ENCODE assay signal across 11 cellular contexts in genomic region chr6:139173172-139173571, GRCh38. TPM values are rescaled to one million over a fixed set of nuclear protein-coding genes. Genes with fewer than 3 reads are reported as not detected.
DNase-seq lines count a peak whose midpoint lies in the region; ATAC-seq, FAIRE-seq and TF ChIP-seq lines count a peak whose summit lies in the region.
"Had no signal": no experiment of that assay in that cellular context is flagged by ENCODE, and none has a peak within 500 bp of the region (broad histone marks: within the 10 kb centered on the region; RNA-seq: fewer than 3 reads in every experiment).

No MANE protein-coding gene starts in this region.

- no peaks in the 10 kb centered on the region for H3K27me3 ChIP-seq in osteoblast (ENCODE audit: insufficient read depth, low read length)
- H3K27me3 ChIP-seq in suprapubic skin: no peaks in the 10 kb centered on the region

- H3K9ac ChIP-seq in kidney (ENCODE audit: low read length in 2 of 2): no peak overlapping the region
- H3K9ac ChIP-seq: KMS-11 had no signal

- H2AFZ ChIP-seq in osteoblast (ENCODE audit: low read length): no peak overlapping the region

- H3K4me3 Mint-ChIP-seq in stimulated activated effector memory CD8-positive, alpha-beta T cell treated with anti-CD3 and anti-CD28 coated beads, Interleukin-12 subunit alpha, Interleukin-12 subunit beta, amount 100 ng/mL, for 72 hours: no peak overlapping the region

- intact Hi-C loops in kidney (cut with DNase I): no loop called here

- DNase-seq in activated gamma-delta T cell treated with Interleukin-2 at 50 U/mL for 16 hours (peak; percentile 31), activated gamma-delta T cell (lab: John Stamatoyannopoulos, UW) (no peak), NAMALWA (ENCODE audit: low spot score) (peak; percentile 13), kidney (no peak), osteoblast (ENCODE audit: insufficient read length, low spot score, missing footprints) (no peak), suprapubic skin (ENCODE audit: low spot score in 2 of 2) (no peak)
- DNase-seq in activated naive CD4-positive, alpha-beta T cell treated with anti-CD3 and anti-CD28 coated beads, Interleukin-2, amount 50 U/mL, for 72 hours (ENCODE audit: low spot score in 2 of 2): no peak
- peak in 1 of 2 donors; percentile 62 for DNase-seq in stimulated activated effector memory CD8-positive, alpha-beta T cell treated with anti-CD3 and anti-CD28 coated beads, Interleukin-12 subunit alpha, Interleukin-12 subunit beta, amount 100 ng/mL, for 72 hours (ENCODE audit: low spot score in 2 of 2)
- DNase-seq: AML-193 had no signal

- TF ChIP-seq EP300 in suprapubic skin (IDR thresholded peaks at IDR 0.05): no peak

- peak; percentile 78 to 82 for ATAC-seq in activated naive CD4-positive, alpha-beta T cell treated with anti-CD3 and anti-CD28 coated beads, Interleukin-2, amount 50 U/mL, for 72 hours
- peak; percentile 97 for ATAC-seq in stimulated activated effector memory CD8-positive, alpha-beta T cell treated with anti-CD3 and anti-CD28 coated beads, Interleukin-12 subunit alpha, Interleukin-12 subunit beta, amount 100 ng/mL, for 72 hours

- peaks cover 30 to 76% of the 10 kb centered on the region in 2 donors for H3K36me3 Mint-ChIP-seq in activated naive CD4-positive, alpha-beta T cell treated with anti-CD3 and anti-CD28 coated beads, Interleukin-2, amount 50 U/mL, for 72 hours
- H3K36me3 Mint-ChIP-seq in stimulated activated effector memory CD8-positive, alpha-beta T cell treated with anti-CD3 and anti-CD28 coated beads, Interleukin-12 subunit alpha, Interleukin-12 subunit beta, amount 100 ng/mL, for 72 hours: peaks cover 99% of the 10 kb centered on the region

- peaks cover 13% of the 10 kb centered on the region for H4K20me1 ChIP-seq in osteoblast (ENCODE audit: insufficient read depth, low read length)

- H3K36me3 ChIP-seq in kidney (ENCODE audit: control insufficient read depth in 1 of 2, insufficient read depth in 2 of 2, low read length in 2 of 2) (peaks cover 0 to 8% of the 10 kb centered on the region in 2 donors), osteoblast (ENCODE audit: insufficient read depth, low read length) (peaks cover 8% of the 10 kb centered on the region), suprapubic skin (peaks cover 42% of the 10 kb centered on the region)

- no peaks in the 10 kb centered on the region for H3K79me2 ChIP-seq in osteoblast (ENCODE audit: insufficient read depth, low read length)

- TF ChIP-seq CTCF in kidney (IDR thresholded peaks at IDR 0.05; ENCODE audit: borderline replicate concordance, extremely low read depth, insufficient read depth): no peak
- TF ChIP-seq CTCF in osteoblast (IDR thresholded peaks at IDR 0.05; ENCODE audit: extremely low read depth, low read depth, low read length): no peak
- TF ChIP-seq CTCF in suprapubic skin (IDR thresholded peaks at IDR 0.05): no peak

- H3K9me3 ChIP-seq in kidney (ENCODE audit: control insufficient read depth in 1 of 2, low read length in 2 of 2): no peaks in the 10 kb centered on the region
- H3K9me3 ChIP-seq in osteoblast (ENCODE audit: low read depth, low read length): no peaks in the 10 kb centered on the region
- H3K9me3 ChIP-seq in suprapubic skin: no peaks in the 10 kb centered on the region

- H3K4me1 ChIP-seq in kidney (ENCODE audit: control insufficient read depth in 1 of 2, insufficient read depth in 1 of 2, low read depth in 1 of 2, low read length in 2 of 2): no peaks in the 10 kb centered on the region
- no peaks in the 10 kb centered on the region for H3K4me1 ChIP-seq in osteoblast (ENCODE audit: insufficient read depth, low read length)
- H3K4me1 ChIP-seq in suprapubic skin: no peaks in the 10 kb centered on the region

- H3K4me3 ChIP-seq in kidney (ENCODE audit: low read length in 2 of 2): no peak overlapping the region
- H3K4me3 ChIP-seq in osteoblast (ENCODE audit: insufficient read depth, low read length): no peak overlapping the region
- H3K4me3 ChIP-seq in suprapubic skin: no peak overlapping the region

- H3K27ac ChIP-seq in kidney (ENCODE audit: low read depth in 2 of 2, low read length in 2 of 2) (no peak overlapping the region), osteoblast (ENCODE audit: low read depth, low read length) (no peak overlapping the region), suprapubic skin (no peak overlapping the region)
- H3K27ac ChIP-seq: KMS-11 had no signal

- no peak for FAIRE-seq in kidney (lab: Jason Lieb, UNC)
- FAIRE-seq: endometrium had no signal

- H3K4me1 Mint-ChIP-seq in stimulated activated effector memory CD8-positive, alpha-beta T cell treated with anti-CD3 and anti-CD28 coated beads, Interleukin-12 subunit alpha, Interleukin-12 subunit beta, amount 100 ng/mL, for 72 hours: peaks cover 89% of the 10 kb centered on the region

- no peak for TF ChIP-seq POLR2A in suprapubic skin (IDR thresholded peaks at IDR 0.05)

- 44% methylated on average over 2 of the region's 2 CpGs for WGBS in suprapubic skin

- peak overlapping the region; percentile 83 to 92 for H3K27ac Mint-ChIP-seq in activated naive CD4-positive, alpha-beta T cell treated with anti-CD3 and anti-CD28 coated beads, Interleukin-2, amount 50 U/mL, for 72 hours
- peak overlapping the region; percentile 80 for H3K27ac Mint-ChIP-seq in stimulated activated effector memory CD8-positive, alpha-beta T cell treated with anti-CD3 and anti-CD28 coated beads, Interleukin-12 subunit alpha, Interleukin-12 subunit beta, amount 100 ng/mL, for 72 hours

- no peak overlapping the region for H3K4me2 ChIP-seq in osteoblast (ENCODE audit: insufficient read depth, low read length)
- H3K4me2 ChIP-seq: KMS-11 had no signal

- H3K9me3 Mint-ChIP-seq in activated naive CD4-positive, alpha-beta T cell treated with anti-CD3 and anti-CD28 coated beads, Interleukin-2, amount 50 U/mL, for 72 hours: no peaks in the 10 kb centered on the region
- H3K9me3 Mint-ChIP-seq in stimulated activated effector memory CD8-positive, alpha-beta T cell treated with anti-CD3 and anti-CD28 coated beads, Interleukin-12 subunit alpha, Interleukin-12 subunit beta, amount 100 ng/mL, for 72 hours: no peaks in the 10 kb centered on the region

RNA-seq across cellular contexts. Expression of gene HECA, which starts 38.3 kb away (rescaled TPM):
- 10 to 100 TPM; 59.6 to 83.3 TPM for total RNA-seq in activated naive CD4-positive, alpha-beta T cell treated with anti-CD3 and anti-CD28 coated beads, Interleukin-2, amount 50 U/mL, for 72 hours
- total RNA-seq in kidney: 22.0 TPM
- 5.2 TPM for polyA plus RNA-seq in kidney (ENCODE audit: insufficient read depth, low read depth, low replicate concordance)
- total RNA-seq in osteoblast: 50.1 and 53.9 TPM in 2 replicates
- 100 to 1,000 TPM in 1 of 4 donors, 10 to 100 TPM in 3; 56.7 to 101 (median 67.2) TPM for total RNA-seq in suprapubic skin

Comparison
In these comparisons a context has a peak if more than half of its experiments do, and no peak if none do; other contexts are left out.
1. DNase-seq: peak in activated gamma-delta T cell treated with Interleukin-2 at 50 U/mL for 16 hours (single experiment) and NAMALWA (single experiment); none in activated gamma-delta T cell (single experiment), activated naive CD4-positive, alpha-beta T cell treated with anti-CD3 and anti-CD28 coated beads, Interleukin-2, amount 50 U/mL, for 72 hours (0 of 2), kidney (single experiment), osteoblast (single experiment) and suprapubic skin (0 of 2).